22 cellular contexts compared by ENCODE assay signal in genomic region chr5:139998837-139999236, GRCh38.
"Had no signal": no experiment of that assay in that cellular context is flagged by ENCODE, and none has a peak within 500 bp of the region (broad histone marks: within the 10 kb centered on the region; RNA-seq: fewer than 3 reads in every experiment).

No MANE protein-coding gene starts in this region.

- H3K4me3 ChIP-seq: adrenal gland, PC-9 had no signal

- H3K4me2 ChIP-seq: PC-9 had no signal

- DNase-seq: activated CD4-positive, alpha-beta T cell treated with anti-CD3 and anti-CD28 coated beads for 4 hours; activated CD8-positive, alpha-beta memory T cell treated with anti-CD3 and anti-CD28 coated beads, Interleukin-2, amount 50 U/mL, for 48 hours; activated CD8-positive, alpha-beta T cell treated with anti-CD3 and anti-CD28 coated beads for 36 hours; activated naive CD4-positive, alpha-beta T cell treated with anti-CD3 and anti-CD28 coated beads, Interleukin-2, amount 50 U/mL, for 16 hours; activated naive CD8-positive, alpha-beta T cell treated with anti-CD3 and anti-CD28 coated beads, Interleukin-2, amount 10 ng/mL, durations not matched to agents 7 days and 5 days; activated T-cell treated with anti-CD3 and anti-CD28 coated beads, Interleukin-2, amount 50 U/mL, for 1 hour; adrenal gland; anterior cingulate cortex; cerebellar nuclear complex; NCI-H1092 treated with DMSO at 0.1 percent for 48 hours; NCI-H1417 treated with DMSO at 0.1 percent for 48 hours; NCI-H1694; NCI-H2029; NCI-H2107; NCI-H2171 treated with DMSO at 0.1 percent for 48 hours; NCI-H226; NCI-H510A treated with DMSO at 0.1 percent for 48 hours; NCI-H69; PC-9; SHP77 treated with DMSO at 0.1 percent for 48 hours had no signal

- H3K27me3 ChIP-seq: adrenal gland had no signal

- FAIRE-seq: colon had no signal

- H3K27ac ChIP-seq: adrenal gland, PC-9 had no signal

- H3K36me3 ChIP-seq: adrenal gland had no signal

- ATAC-seq: activated CD4-positive, CD25-positive, alpha-beta regulatory T cell treated with anti-CD3 and anti-CD28 coated beads, Interleukin-2, amount 50 U/mL, for 24 hours; activated CD8-positive, alpha-beta T cell treated with anti-CD3 and anti-CD28 coated beads for 36 hours had no signal

- H2AFZ ChIP-seq: PC-9 had no signal

- H3K9me3 ChIP-seq: adrenal gland had no signal
